ENCODE assay signal across 1 cellular context in the genomic region with DNA sequence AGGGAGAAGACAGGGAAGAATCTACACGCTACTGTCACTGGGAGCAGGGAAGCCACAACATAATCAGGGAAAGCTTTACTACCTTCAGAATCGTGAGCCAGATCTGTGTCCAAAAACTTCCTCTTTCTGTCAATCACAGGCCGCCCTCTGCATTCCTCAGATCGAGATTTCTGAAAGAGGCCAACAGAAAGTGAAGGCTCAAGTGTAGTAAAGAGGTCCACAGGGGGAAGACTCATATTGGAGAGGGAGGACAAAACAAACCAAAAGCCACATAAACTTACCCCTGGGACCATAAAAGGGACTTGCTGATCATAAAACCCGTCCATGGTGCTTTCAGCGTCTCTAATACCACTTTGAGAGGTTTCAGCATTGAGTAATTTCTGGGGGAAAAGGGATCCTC.
A peak's percentile ranks its signal among the peaks of the same experiment; 100 is the strongest.
TF ChIP-seq lines count a peak whose summit lies in the region.

No MANE protein-coding gene starts in this region.

TF ChIP-seq in HEK293, 187 proteins besides CTCF, POLR2A, EP300 and RAD21 (continued from another document):
- TF ChIP-seq, protein P1, sequence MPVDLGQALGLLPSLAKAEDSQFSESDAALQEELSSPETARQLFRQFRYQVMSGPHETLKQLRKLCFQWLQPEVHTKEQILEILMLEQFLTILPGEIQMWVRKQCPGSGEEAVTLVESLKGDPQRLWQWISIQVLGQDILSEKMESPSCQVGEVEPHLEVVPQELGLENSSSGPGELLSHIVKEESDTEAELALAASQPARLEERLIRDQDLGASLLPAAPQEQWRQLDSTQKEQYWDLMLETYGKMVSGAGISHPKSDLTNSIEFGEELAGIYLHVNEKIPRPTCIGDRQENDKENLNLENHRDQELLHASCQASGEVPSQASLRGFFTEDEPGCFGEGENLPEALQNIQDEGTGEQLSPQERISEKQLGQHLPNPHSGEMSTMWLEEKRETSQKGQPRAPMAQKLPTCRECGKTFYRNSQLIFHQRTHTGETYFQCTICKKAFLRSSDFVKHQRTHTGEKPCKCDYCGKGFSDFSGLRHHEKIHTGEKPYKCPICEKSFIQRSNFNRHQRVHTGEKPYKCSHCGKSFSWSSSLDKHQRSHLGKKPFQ (tag by site-specific recombination; IDR thresholded peaks at IDR 0.05) = 0 out of 2 replicates have a peak, but pooled peaks have one; percentile 14
- TF ChIP-seq ZNF239 (tag by site-specific recombination; IDR thresholded peaks at IDR 0.05) (no peak), ZNF785 (tag by site-specific recombination; IDR thresholded peaks at IDR 0.05) (no peak), ZNF138 (tag by site-specific recombination; IDR thresholded peaks at IDR 0.05; ENCODE audit: borderline replicate concordance) (no peak), ZFP3 (tag by site-specific recombination; IDR thresholded peaks at IDR 0.05; ENCODE audit: low read depth) (no peak), ZNF677 (tag by site-specific recombination; IDR thresholded peaks at IDR 0.05) (no peak), HOXC10 (CRISPR knock-in tag; IDR thresholded peaks at IDR 0.05) (no peak), ZNF341 (tag by site-specific recombination; IDR thresholded peaks at IDR 0.05; ENCODE audit: low read depth) (no peak), ZNF777 (tag by site-specific recombination; IDR thresholded peaks at IDR 0.05; ENCODE audit: borderline replicate concordance) (no peak), ZNF311 (tag by site-specific recombination; IDR thresholded peaks at IDR 0.05; ENCODE audit: borderline replicate concordance) (no peak), ZIC2 (tag by site-specific recombination; IDR thresholded peaks at IDR 0.05) (no peak)
- TF ChIP-seq, protein P2, sequence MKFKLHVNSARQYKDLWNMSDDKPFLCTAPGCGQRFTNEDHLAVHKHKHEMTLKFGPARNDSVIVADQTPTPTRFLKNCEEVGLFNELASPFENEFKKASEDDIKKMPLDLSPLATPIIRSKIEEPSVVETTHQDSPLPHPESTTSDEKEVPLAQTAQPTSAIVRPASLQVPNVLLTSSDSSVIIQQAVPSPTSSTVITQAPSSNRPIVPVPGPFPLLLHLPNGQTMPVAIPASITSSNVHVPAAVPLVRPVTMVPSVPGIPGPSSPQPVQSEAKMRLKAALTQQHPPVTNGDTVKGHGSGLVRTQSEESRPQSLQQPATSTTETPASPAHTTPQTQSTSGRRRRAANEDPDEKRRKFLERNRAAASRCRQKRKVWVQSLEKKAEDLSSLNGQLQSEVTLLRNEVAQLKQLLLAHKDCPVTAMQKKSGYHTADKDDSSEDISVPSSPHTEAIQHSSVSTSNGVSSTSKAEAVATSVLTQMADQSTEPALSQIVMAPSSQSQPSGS (tag by site-specific recombination; IDR thresholded peaks at IDR 0.05; ENCODE audit: low read depth) = no peak
- TF ChIP-seq, protein P3, sequence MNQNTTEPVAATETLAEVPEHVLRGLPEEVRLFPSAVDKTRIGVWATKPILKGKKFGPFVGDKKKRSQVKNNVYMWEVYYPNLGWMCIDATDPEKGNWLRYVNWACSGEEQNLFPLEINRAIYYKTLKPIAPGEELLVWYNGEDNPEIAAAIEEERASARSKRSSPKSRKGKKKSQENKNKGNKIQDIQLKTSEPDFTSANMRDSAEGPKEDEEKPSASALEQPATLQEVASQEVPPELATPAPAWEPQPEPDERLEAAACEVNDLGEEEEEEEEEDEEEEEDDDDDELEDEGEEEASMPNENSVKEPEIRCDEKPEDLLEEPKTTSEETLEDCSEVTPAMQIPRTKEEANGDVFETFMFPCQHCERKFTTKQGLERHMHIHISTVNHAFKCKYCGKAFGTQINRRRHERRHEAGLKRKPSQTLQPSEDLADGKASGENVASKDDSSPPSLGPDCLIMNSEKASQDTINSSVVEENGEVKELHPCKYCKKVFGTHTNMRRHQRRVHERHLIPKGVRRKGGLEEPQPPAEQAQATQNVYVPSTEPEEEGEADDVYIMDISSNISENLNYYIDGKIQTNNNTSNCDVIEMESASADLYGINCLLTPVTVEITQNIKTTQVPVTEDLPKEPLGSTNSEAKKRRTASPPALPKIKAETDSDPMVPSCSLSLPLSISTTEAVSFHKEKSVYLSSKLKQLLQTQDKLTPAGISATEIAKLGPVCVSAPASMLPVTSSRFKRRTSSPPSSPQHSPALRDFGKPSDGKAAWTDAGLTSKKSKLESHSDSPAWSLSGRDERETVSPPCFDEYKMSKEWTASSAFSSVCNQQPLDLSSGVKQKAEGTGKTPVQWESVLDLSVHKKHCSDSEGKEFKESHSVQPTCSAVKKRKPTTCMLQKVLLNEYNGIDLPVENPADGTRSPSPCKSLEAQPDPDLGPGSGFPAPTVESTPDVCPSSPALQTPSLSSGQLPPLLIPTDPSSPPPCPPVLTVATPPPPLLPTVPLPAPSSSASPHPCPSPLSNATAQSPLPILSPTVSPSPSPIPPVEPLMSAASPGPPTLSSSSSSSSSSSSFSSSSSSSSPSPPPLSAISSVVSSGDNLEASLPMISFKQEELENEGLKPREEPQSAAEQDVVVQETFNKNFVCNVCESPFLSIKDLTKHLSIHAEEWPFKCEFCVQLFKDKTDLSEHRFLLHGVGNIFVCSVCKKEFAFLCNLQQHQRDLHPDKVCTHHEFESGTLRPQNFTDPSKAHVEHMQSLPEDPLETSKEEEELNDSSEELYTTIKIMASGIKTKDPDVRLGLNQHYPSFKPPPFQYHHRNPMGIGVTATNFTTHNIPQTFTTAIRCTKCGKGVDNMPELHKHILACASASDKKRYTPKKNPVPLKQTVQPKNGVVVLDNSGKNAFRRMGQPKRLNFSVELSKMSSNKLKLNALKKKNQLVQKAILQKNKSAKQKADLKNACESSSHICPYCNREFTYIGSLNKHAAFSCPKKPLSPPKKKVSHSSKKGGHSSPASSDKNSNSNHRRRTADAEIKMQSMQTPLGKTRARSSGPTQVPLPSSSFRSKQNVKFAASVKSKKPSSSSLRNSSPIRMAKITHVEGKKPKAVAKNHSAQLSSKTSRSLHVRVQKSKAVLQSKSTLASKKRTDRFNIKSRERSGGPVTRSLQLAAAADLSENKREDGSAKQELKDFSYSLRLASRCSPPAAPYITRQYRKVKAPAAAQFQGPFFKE (tag by site-specific recombination; IDR thresholded peaks at IDR 0.05; ENCODE audit: borderline replicate concordance) = no peak
- TF ChIP-seq, protein P4, sequence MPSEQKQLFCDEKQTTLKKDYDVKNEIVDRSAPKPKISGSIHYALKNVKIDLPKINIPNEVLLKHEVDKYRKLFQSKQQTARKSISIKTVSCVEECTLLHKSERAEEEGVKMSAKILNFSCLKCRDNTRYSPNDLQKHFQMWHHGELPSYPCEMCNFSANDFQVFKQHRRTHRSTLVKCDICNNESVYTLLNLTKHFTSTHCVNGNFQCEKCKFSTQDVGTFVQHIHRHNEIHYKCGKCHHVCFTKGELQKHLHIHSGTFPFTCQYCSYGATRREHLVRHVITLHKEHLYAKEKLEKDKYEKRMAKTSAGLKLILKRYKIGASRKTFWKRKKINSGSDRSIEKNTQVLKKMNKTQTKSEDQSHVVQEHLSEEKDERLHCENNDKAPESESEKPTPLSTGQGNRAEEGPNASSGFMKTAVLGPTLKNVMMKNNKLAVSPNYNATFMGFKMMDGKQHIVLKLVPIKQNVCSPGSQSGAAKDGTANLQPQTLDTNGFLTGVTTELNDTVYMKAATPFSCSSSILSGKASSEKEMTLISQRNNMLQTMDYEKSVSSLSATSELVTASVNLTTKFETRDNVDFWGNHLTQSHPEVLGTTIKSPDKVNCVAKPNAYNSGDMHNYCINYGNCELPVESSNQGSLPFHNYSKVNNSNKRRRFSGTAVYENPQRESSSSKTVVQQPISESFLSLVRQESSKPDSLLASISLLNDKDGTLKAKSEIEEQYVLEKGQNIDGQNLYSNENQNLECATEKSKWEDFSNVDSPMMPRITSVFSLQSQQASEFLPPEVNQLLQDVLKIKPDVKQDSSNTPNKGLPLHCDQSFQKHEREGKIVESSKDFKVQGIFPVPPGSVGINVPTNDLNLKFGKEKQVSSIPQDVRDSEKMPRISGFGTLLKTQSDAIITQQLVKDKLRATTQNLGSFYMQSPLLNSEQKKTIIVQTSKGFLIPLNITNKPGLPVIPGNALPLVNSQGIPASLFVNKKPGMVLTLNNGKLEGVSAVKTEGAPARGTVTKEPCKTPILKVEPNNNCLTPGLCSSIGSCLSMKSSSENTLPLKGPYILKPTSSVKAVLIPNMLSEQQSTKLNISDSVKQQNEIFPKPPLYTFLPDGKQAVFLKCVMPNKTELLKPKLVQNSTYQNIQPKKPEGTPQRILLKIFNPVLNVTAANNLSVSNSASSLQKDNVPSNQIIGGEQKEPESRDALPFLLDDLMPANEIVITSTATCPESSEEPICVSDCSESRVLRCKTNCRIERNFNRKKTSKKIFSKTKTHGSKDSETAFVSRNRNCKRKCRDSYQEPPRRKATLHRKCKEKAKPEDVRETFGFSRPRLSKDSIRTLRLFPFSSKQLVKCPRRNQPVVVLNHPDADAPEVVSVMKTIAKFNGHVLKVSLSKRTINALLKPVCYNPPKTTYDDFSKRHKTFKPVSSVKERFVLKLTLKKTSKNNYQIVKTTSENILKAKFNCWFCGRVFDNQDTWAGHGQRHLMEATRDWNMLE (tag by site-specific recombination; conservative IDR thresholded peaks at IDR 0.05; ENCODE audit: low read depth) = no peak
